Comparison of ENCODE assay signal across 8 cellular contexts in the genomic region with DNA sequence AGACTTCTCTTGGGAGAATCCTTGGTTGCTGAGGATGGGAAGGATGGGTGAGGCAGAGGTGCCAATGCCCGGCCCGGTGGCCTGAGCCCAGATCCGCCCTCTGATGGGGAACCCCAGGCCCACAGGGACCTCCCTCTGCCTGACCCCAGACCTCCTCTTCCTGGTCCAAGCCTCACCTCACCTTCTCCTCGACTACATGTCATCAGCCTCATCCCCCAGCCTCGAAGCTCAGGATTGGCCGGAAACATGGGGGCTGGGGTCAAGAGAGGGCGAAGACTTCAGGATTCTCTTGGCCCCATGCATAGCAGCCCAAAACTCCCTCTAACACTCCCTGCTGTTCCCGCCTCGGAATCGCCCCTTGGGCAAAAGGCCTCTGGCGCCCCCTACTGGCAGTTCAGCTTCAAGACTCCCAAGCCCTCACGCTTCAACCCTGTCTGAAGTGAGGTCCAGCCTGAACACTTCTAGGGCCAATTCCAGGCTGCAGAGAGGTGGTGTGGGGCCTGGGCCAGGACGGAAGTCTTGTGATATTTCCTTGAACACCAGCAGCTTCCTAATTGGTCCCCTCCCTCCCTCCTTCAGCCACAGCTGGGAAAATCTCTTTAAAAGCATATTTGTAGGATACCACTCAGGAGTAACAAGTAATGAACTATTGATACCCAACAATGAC. TPM values are rescaled to one million over a fixed set of nuclear protein-coding genes. Genes with fewer than 3 reads are reported as not detected.
DNase-seq lines count a peak whose midpoint lies in the region; ATAC-seq, FAIRE-seq and TF ChIP-seq lines count a peak whose summit lies in the region.

No MANE protein-coding gene starts in this region.

- peaks cover 9 to 39% (median 16%) of the 10 kb centered on the region in 4 donors for H3K4me1 Mint-ChIP-seq in naive thymus-derived CD8-positive, alpha-beta T cell
- peaks cover 44% of the 10 kb centered on the region for H3K4me1 Mint-ChIP-seq in stimulated activated memory B cell treated with anti-CD40 and anti-IgM and Interleukin-4, amounts not matched to agents 10 μg/mL and 1 μg/mL and 100 μg/mL, for 72 hours

- H3F3A ChIP-seq in PC-9 (ENCODE audit: insufficient read depth, low read depth): peaks cover 17% of the 10 kb centered on the region; the same call in 1 of the 2 replicates

- H3K36me3 Mint-ChIP-seq in naive thymus-derived CD8-positive, alpha-beta T cell: no peaks in the 10 kb centered on the region
- H3K36me3 Mint-ChIP-seq in stimulated activated memory B cell treated with anti-CD40 and anti-IgM and Interleukin-4, amounts not matched to agents 10 μg/mL and 1 μg/mL and 100 μg/mL, for 72 hours: no peaks in the 10 kb centered on the region

- peaks cover 0 to 16% (median 4%) of the 10 kb centered on the region in 5 donors for H3K27me3 Mint-ChIP-seq in naive thymus-derived CD8-positive, alpha-beta T cell
- peaks cover 27% of the 10 kb centered on the region for H3K27me3 Mint-ChIP-seq in stimulated activated memory B cell treated with anti-CD40 and anti-IgM and Interleukin-4, amounts not matched to agents 10 μg/mL and 1 μg/mL and 100 μg/mL, for 72 hours

- H2AFZ ChIP-seq in PC-9: no peak overlapping the region

- peak; percentile 93 for FAIRE-seq in G401.6 (lab: Jason Lieb, UNC)

- no peak overlapping the region for H3K4me3 ChIP-seq in PC-9

- no peak overlapping the region for H3K4me2 ChIP-seq in PC-9

- no peaks in the 10 kb centered on the region for H3K9me3 Mint-ChIP-seq in naive thymus-derived CD8-positive, alpha-beta T cell
- H3K9me3 Mint-ChIP-seq in stimulated activated memory B cell treated with anti-CD40 and anti-IgM and Interleukin-4, amounts not matched to agents 10 μg/mL and 1 μg/mL and 100 μg/mL, for 72 hours: no peaks in the 10 kb centered on the region

- H3K79me2 ChIP-seq in PC-9 (ENCODE audit: low read depth): no peaks in the 10 kb centered on the region

- CTCF ChIA-PET in PC-9 (lab: Charles Lee): interaction anchor here (0.6 to 1.3 kb wide), 5 partner anchors 9 to 233 kb away, joined by 3 to 6 read pairs (median 4); no protein-coding TSS in a partner anchor

- POLR2A ChIA-PET in PC-9 (lab: Charles Lee; ENCODE audit: unreplicated experiment): no interaction called here
- POLR2A ChIA-PET in naive thymus-derived CD8-positive, alpha-beta T cell (lab: Charles Lee): interaction anchor here (0.6 to 2.9 kb wide), 12 partner anchors 43 to 1320 kb away, joined by 3 to 21 read pairs (median 3); a partner anchor contains a TSS

- intact Hi-C loops in PC-9 (cut with micrococcal nuclease; ENCODE audit: unreplicated experiment): loop anchor here (1.0 to 2.0 kb wide), 5 partner anchors 66 to 251 kb away; a partner anchor contains a TSS

- peak overlapping the region in 2 of 10 donors; percentile 47 to 67 for H3K27ac Mint-ChIP-seq in naive thymus-derived CD8-positive, alpha-beta T cell
- H3K27ac Mint-ChIP-seq in stimulated activated memory B cell treated with anti-CD40 and anti-IgM and Interleukin-4, amounts not matched to agents 10 μg/mL and 1 μg/mL and 100 μg/mL, for 72 hours: peak overlapping the region; percentile 71

- peak; percentile 65 to 85 for DNase-seq in PC-9
- DNase-seq in activated T-cell treated with anti-CD3 and anti-CD28 coated beads, Interleukin-2, amount 50 U/mL, for 1 hour: peak; percentile 90
- peak; percentile 84 to 93 for DNase-seq in erythroblast (lab: John Stamatoyannopoulos, UW)
- peak; percentile 72 to 92 (median 86) for DNase-seq in naive thymus-derived CD8-positive, alpha-beta T cell

- no peaks in the 10 kb centered on the region for H3K9me3 ChIP-seq in KOPT-K1 (ENCODE audit: insufficient read depth, low read length, poor library complexity, severe bottlenecking)
- no peaks in the 10 kb centered on the region for H3K9me3 ChIP-seq in PC-9 (ENCODE audit: insufficient read depth, low read depth)

- H3K9me2 ChIP-seq in PC-9 (ENCODE audit: insufficient read depth): no peaks in the 10 kb centered on the region

- no peaks in the 10 kb centered on the region for H3K36me3 ChIP-seq in KOPT-K1 (ENCODE audit: insufficient read depth, low read length)
- H3K36me3 ChIP-seq in PC-9 (ENCODE audit: low read depth): no peaks in the 10 kb centered on the region

- no TSS peak for BruUV-seq in PC-9 (replicated peaks; lab: Mats Ljungman, UMichigan)

- peak; percentile 100 for TF ChIP-seq CTCF in PC-9 (conservative IDR thresholded peaks at IDR 0.05)

- H3K4me3 Mint-ChIP-seq in naive thymus-derived CD8-positive, alpha-beta T cell: peak overlapping the region in 2 of 10 donors; percentile 9 to 18
- peak overlapping the region; percentile 52 for H3K4me3 Mint-ChIP-seq in stimulated activated memory B cell treated with anti-CD40 and anti-IgM and Interleukin-4, amounts not matched to agents 10 μg/mL and 1 μg/mL and 100 μg/mL, for 72 hours

- peaks cover 22% of the 10 kb centered on the region for H3K4me1 ChIP-seq in PC-9 (replicated peaks; ENCODE audit: insufficient read depth)

- H3K27ac ChIP-seq in KOPT-K1 (ENCODE audit: low read depth, low read length, poor library complexity, severe bottlenecking) (peak overlapping the region; percentile 49), PC-9 (no peak overlapping the region)

- H3K27me3 ChIP-seq in PC-9 (ENCODE audit: insufficient read depth, low read depth): no peaks in the 10 kb centered on the region

- no peak for TF ChIP-seq POLR2A in erythroblast (IDR thresholded peaks at IDR 0.05; ENCODE audit: low read length)

- H4K20me1 ChIP-seq in PC-9 (ENCODE audit: insufficient read depth): no peaks in the 10 kb centered on the region

- ATAC-seq in naive thymus-derived CD8-positive, alpha-beta T cell: peak; percentile 91 to 99
- ATAC-seq in stimulated activated memory B cell treated with anti-CD40 and anti-IgM and Interleukin-4, amounts not matched to agents 10 μg/mL and 1 μg/mL and 100 μg/mL, for 72 hours: peak; percentile 94
- ATAC-seq in GM21786 (IDR thresholded peaks at IDR 0.05; ENCODE audit: unreplicated experiment): no peak

RNA-seq across cellular contexts. Expression of a gene that starts 47.2 kb away (rescaled TPM):
- 60.6 and 61.4 TPM in 2 replicates for total RNA-seq in PC-9 (2021)
- total RNA-seq in naive thymus-derived CD8-positive, alpha-beta T cell: 100 to 1,000 TPM; 101 to 102 TPM
- 10 to 100 TPM; 17.3 to 31.1 (median 19.8) TPM for polyA plus RNA-seq in naive thymus-derived CD8-positive, alpha-beta T cell
